25 cellular contexts compared by ENCODE assay signal in the genomic region with DNA sequence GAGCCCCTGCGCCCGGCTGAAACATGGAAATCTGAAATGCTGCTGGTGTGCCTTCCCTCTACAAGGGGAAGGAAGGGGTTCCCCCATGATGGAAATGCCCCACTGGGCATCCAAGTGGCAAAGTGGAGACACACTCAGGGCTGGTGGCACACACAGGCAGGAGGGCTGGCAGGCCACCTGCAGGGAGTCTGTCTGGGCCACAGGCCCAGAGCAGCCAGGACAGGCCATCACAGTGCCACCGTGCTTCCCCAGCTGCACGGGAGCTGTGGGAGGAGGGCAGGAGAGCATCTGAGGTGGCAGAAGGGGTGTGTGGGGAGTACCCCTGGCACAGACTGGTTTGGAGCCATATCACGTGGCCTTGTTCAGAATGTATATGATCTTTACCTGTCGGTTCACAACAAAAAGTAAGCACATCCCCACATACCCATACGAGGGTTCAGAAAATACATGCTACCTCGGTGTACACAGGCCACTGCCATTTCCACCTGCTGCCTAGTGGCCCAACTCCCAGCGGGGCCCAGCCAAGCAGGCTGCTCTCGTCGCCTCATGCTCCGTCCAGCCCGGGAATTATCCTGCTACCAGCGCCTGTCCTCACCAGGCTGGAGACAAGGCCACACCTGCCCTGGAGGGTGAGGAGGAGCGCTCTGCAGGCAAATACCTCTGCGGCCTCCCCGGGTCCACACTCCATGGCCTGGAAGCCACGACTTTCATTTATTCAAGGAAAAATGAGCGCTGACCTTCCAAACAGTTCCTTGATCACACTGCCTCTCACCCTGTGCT.
"Had no signal": no experiment of that assay in that cellular context is flagged by ENCODE, and none has a peak within 500 bp of the region (broad histone marks: within the 10 kb centered on the region; RNA-seq: fewer than 3 reads in every experiment).

No MANE protein-coding gene starts in this region.

- H3K4me1 Mint-ChIP-seq: activated naive CD8-positive, alpha-beta T cell treated with anti-CD3 and anti-CD28 coated beads for 36 hours; natural killer cell; stimulated activated memory B cell treated with anti-CD40 and anti-IgM and Interleukin-4, amounts not matched to agents 10 μg/mL and 1 μg/mL and 100 μg/mL, for 72 hours; T-cell; WTC11 had no signal

- H3K9me3 Mint-ChIP-seq: activated naive CD8-positive, alpha-beta T cell treated with anti-CD3 and anti-CD28 coated beads for 36 hours; activated T-cell treated with anti-CD3 and anti-CD28 coated beads, Interleukin-2, amount 50 U/mL, for 4 hours; activated T-helper 2 cell treated with anti-CD3 and anti-CD28 coated beads, Interferon-gamma antibody, Interleukin-2, Interleukin-4, amounts not matched to agents 10 μg/mL and 5 μg/mL and 100 μg/mL, durations not matched to agents 14 hours and 24 hours and 36 hours; natural killer cell; stimulated activated memory B cell treated with anti-CD40 and anti-IgM and Interleukin-4, amounts not matched to agents 10 μg/mL and 1 μg/mL and 100 μg/mL, for 72 hours; T-cell; WTC11 had no signal

- H3K27ac ChIP-seq: epithelial cell of prostate, parathyroid adenoma had no signal

- H3K36me3 Mint-ChIP-seq: natural killer cell; stimulated activated memory B cell treated with anti-CD40 and anti-IgM and Interleukin-4, amounts not matched to agents 10 μg/mL and 1 μg/mL and 100 μg/mL, for 72 hours; T-cell had no signal

- H3K4me2 ChIP-seq: smooth muscle cell had no signal

- H3K36me3 ChIP-seq: gastroesophageal sphincter, sigmoid colon, thoracic aorta, upper lobe of right lung had no signal

- H3K27me3 Mint-ChIP-seq: activated naive CD8-positive, alpha-beta T cell treated with anti-CD3 and anti-CD28 coated beads for 36 hours; stimulated activated memory B cell treated with anti-CD40 and anti-IgM and Interleukin-4, amounts not matched to agents 10 μg/mL and 1 μg/mL and 100 μg/mL, for 72 hours; T-cell had no signal

- H3K4me3 ChIP-seq: gastroesophageal sphincter, lung, sigmoid colon, smooth muscle cell, thoracic aorta, upper lobe of right lung had no signal

- H3K9ac ChIP-seq: parathyroid adenoma had no signal

- H3K27me3 ChIP-seq: gastroesophageal sphincter, sigmoid colon, upper lobe of right lung had no signal

- DNase-seq: activated CD4-positive, alpha-beta T cell treated with anti-CD3 and anti-CD28 coated beads, Interleukin-2, amount 50 U/mL, for 4 hours; activated CD8-positive, alpha-beta memory T cell treated with anti-CD3 and anti-CD28 coated beads, Interleukin-2, amount 50 U/mL, for 48 hours; activated naive CD4-positive, alpha-beta T cell; activated naive CD8-positive, alpha-beta T cell treated with anti-CD3 and anti-CD28 coated beads for 36 hours; activated T-cell treated with anti-CD3 and anti-CD28 coated beads, Interleukin-2, amount 50 U/mL, for 4 hours; cerebellar nuclear complex; cortex of kidney; head of caudate nucleus; islet precursor cell; natural killer cell; sigmoid colon; stimulated activated CD4-positive, alpha-beta T cell treated with anti-CD3 and anti-CD28 coated beads, Interleukin-15, amount 100 ng/mL, for 24 hours; T-cell; T-helper 9 cell; upper lobe of right lung had no signal

- H3K27ac Mint-ChIP-seq: activated naive CD8-positive, alpha-beta T cell treated with anti-CD3 and anti-CD28 coated beads for 36 hours; activated T-helper 2 cell treated with anti-CD3 and anti-CD28 coated beads, Interferon-gamma antibody, Interleukin-2, Interleukin-4, amounts not matched to agents 10 μg/mL and 5 μg/mL and 100 μg/mL, durations not matched to agents 14 hours and 24 hours and 36 hours; natural killer cell; stimulated activated memory B cell treated with anti-CD40 and anti-IgM and Interleukin-4, amounts not matched to agents 10 μg/mL and 1 μg/mL and 100 μg/mL, for 72 hours; T-cell; WTC11 had no signal

- H2AFZ ChIP-seq: parathyroid adenoma had no signal

- FAIRE-seq: astrocyte had no signal

- H3K4me1 ChIP-seq: parathyroid adenoma had no signal

- ATAC-seq: activated T-cell treated with anti-CD3 and anti-CD28 coated beads, Interleukin-2, amount 50 U/mL, for 4 hours; gastroesophageal sphincter; natural killer cell; stimulated activated memory B cell treated with anti-CD40 and anti-IgM and Interleukin-4, amounts not matched to agents 10 μg/mL and 1 μg/mL and 100 μg/mL, for 72 hours; T-cell; WTC11 had no signal

- H3K4me3 Mint-ChIP-seq: activated naive CD8-positive, alpha-beta T cell treated with anti-CD3 and anti-CD28 coated beads for 36 hours; activated T-cell treated with anti-CD3 and anti-CD28 coated beads, Interleukin-2, amount 50 U/mL, for 4 hours; natural killer cell; stimulated activated memory B cell treated with anti-CD40 and anti-IgM and Interleukin-4, amounts not matched to agents 10 μg/mL and 1 μg/mL and 100 μg/mL, for 72 hours; T-cell; WTC11 had no signal

- H3K79me2 ChIP-seq: parathyroid adenoma had no signal

- H3K9me3 ChIP-seq: gastroesophageal sphincter, sigmoid colon, thoracic aorta, upper lobe of right lung had no signal
